Comparison of ENCODE assay signal across 1 cellular context in genomic region chr3:111906667-111907066, GRCh38.
TF ChIP-seq lines count a peak whose summit lies in the region.

No MANE protein-coding gene starts in this region.

TF ChIP-seq in HCT116, 20 proteins besides CTCF, POLR2A, EP300 and RAD21 (continued from another document):
- TF ChIP-seq ZBTB33 (IDR thresholded peaks at IDR 0.05; ENCODE audit: extremely low read depth, insufficient replicate concordance, low read length) (no peak), EZH2 (IDR thresholded peaks at IDR 0.05) (no peak)
